ENCODE assay signal across 15 cellular contexts in genomic region chr1:202311880-202312635, GRCh38. TPM values are rescaled to one million over a fixed set of nuclear protein-coding genes. Genes with fewer than 3 reads are reported as not detected.
DNase-seq lines count a peak whose midpoint lies in the region; ATAC-seq and TF ChIP-seq lines count a peak whose summit lies in the region.
"Had no signal": no experiment of that assay in that cellular context is flagged by ENCODE, and none has a peak within 500 bp of the region (broad histone marks: within the 10 kb centered on the region; RNA-seq: fewer than 3 reads in every experiment).

No MANE protein-coding gene starts in this region.

- H3K4me2 ChIP-seq in SK-N-SH: no peak overlapping the region

- POLR2A ChIA-PET in SK-N-SH (lab: Yijun Ruan, JAX): interaction anchor here (0.9 kb wide), 1 partner anchor 30 kb away, joined by 3 read pairs; no protein-coding TSS in a partner anchor

- no peaks in the 10 kb centered on the region for H3K9me3 ChIP-seq in SK-N-SH

- peak; percentile 4 for ATAC-seq in stimulated activated memory B cell treated with anti-CD40 and anti-IgM and Interleukin-4, amounts not matched to agents 10 μg/mL and 1 μg/mL and 100 μg/mL, for 72 hours

- DNase-seq in NCI-H82 (lab: John Stamatoyannopoulos, UW) (peak; percentile 82), NCI-H82 treated with DMSO at 0.1 percent for 48 hours (lab: John Stamatoyannopoulos, UW; ENCODE audit: unreplicated experiment) (no peak), NCI-H226 (peak; percentile 22), coronary artery (ENCODE audit: low spot score) (no peak), hypothalamus (lab: John Stamatoyannopoulos, UW) (no peak), SK-N-SH (no peak), AML-193 (lab: John Stamatoyannopoulos, UW) (no peak)
- DNase-seq: ACHN; activated naive CD4-positive, alpha-beta T cell treated with anti-CD3 and anti-CD28 coated beads, Interleukin-2, amount 10 ng/mL, durations not matched to agents 7 days and 5 days; caudate nucleus; foreskin melanocyte; right cardiac atrium; T-helper 1 cell had no signal

- peaks cover 45% of the 10 kb centered on the region for H3K27me3 Mint-ChIP-seq in stimulated activated memory B cell treated with anti-CD40 and anti-IgM and Interleukin-4, amounts not matched to agents 10 μg/mL and 1 μg/mL and 100 μg/mL, for 72 hours

- no peaks in the 10 kb centered on the region for H3K27me3 ChIP-seq in SK-N-SH (ENCODE audit: insufficient read depth)

- TF ChIP-seq EP300 in SK-N-SH (IDR thresholded peaks at IDR 0.05; ENCODE audit: borderline replicate concordance in 1 of 2, low read depth in 1 of 2, low read length in 1 of 2): no peak

- no peak for TF ChIP-seq CTCF in coronary artery (IDR thresholded peaks at IDR 0.05)
- no peak for TF ChIP-seq CTCF in SK-N-SH (IDR thresholded peaks at IDR 0.05)

- H4K20me1 ChIP-seq in SK-N-SH (ENCODE audit: insufficient read depth): no peaks in the 10 kb centered on the region

- no peak overlapping the region for H2AFZ ChIP-seq in SK-N-SH (ENCODE audit: low read depth)

- no peaks in the 10 kb centered on the region for H3K9me2 ChIP-seq in SK-N-SH

- no peaks in the 10 kb centered on the region for H3F3A ChIP-seq in SK-N-SH (replicated peaks; ENCODE audit: insufficient read depth)

- peaks cover 9 to 30% of the 10 kb centered on the region in 2 experiments; a peak in 2 of 4 replicates for H3K4me1 ChIP-seq in SK-N-SH (ENCODE audit: control insufficient read depth in 1 of 2, insufficient read depth in 2 of 2, low read depth in 1 of 2, low read length in 1 of 2)

- no peaks in the 10 kb centered on the region for H3K79me2 ChIP-seq in SK-N-SH (ENCODE audit: insufficient read depth)

- H3K4me1 Mint-ChIP-seq in stimulated activated memory B cell treated with anti-CD40 and anti-IgM and Interleukin-4, amounts not matched to agents 10 μg/mL and 1 μg/mL and 100 μg/mL, for 72 hours: peaks cover 8% of the 10 kb centered on the region
- H3K4me1 Mint-ChIP-seq: activated naive CD4-positive, alpha-beta T cell treated with anti-CD3 and anti-CD28 coated beads, Interleukin-2, amount 10 ng/mL, durations not matched to agents 7 days and 5 days had no signal

- H3K27ac ChIP-seq in coronary artery: peak overlapping the region in 1 of 2 donors; percentile 80
- no peak overlapping the region for H3K27ac ChIP-seq in SK-N-SH (ENCODE audit: low read depth in 2 of 2, low read length in 1 of 2)

- H3K27ac Mint-ChIP-seq in stimulated activated memory B cell treated with anti-CD40 and anti-IgM and Interleukin-4, amounts not matched to agents 10 μg/mL and 1 μg/mL and 100 μg/mL, for 72 hours: no peak overlapping the region
- H3K27ac Mint-ChIP-seq: activated naive CD4-positive, alpha-beta T cell treated with anti-CD3 and anti-CD28 coated beads, Interleukin-2, amount 10 ng/mL, durations not matched to agents 7 days and 5 days; mesothelial cell of epicardium had no signal

- no peaks in the 10 kb centered on the region for H3K36me3 Mint-ChIP-seq in stimulated activated memory B cell treated with anti-CD40 and anti-IgM and Interleukin-4, amounts not matched to agents 10 μg/mL and 1 μg/mL and 100 μg/mL, for 72 hours
- H3K36me3 Mint-ChIP-seq: activated naive CD4-positive, alpha-beta T cell treated with anti-CD3 and anti-CD28 coated beads, Interleukin-2, amount 10 ng/mL, durations not matched to agents 7 days and 5 days; mesothelial cell of epicardium had no signal

- no peaks in the 10 kb centered on the region for H3K36me3 ChIP-seq in SK-N-SH (replicated peaks in 1 of 2; ENCODE audit: control insufficient read depth in 1 of 2, insufficient read depth in 2 of 2, low read length in 1 of 2)

- no peak for TF ChIP-seq RAD21 in SK-N-SH (IDR thresholded peaks at IDR 0.05; ENCODE audit: low read length)

- no peaks in the 10 kb centered on the region for H3K9me3 Mint-ChIP-seq in stimulated activated memory B cell treated with anti-CD40 and anti-IgM and Interleukin-4, amounts not matched to agents 10 μg/mL and 1 μg/mL and 100 μg/mL, for 72 hours
- H3K9me3 Mint-ChIP-seq: activated naive CD4-positive, alpha-beta T cell treated with anti-CD3 and anti-CD28 coated beads, Interleukin-2, amount 10 ng/mL, durations not matched to agents 7 days and 5 days; mesothelial cell of epicardium had no signal

- H3K4me3 ChIP-seq in coronary artery: peak overlapping the region; percentile 6
- H3K4me3 ChIP-seq in SK-N-SH (ENCODE audit: low read depth in 2 of 2, low read length in 1 of 2): no peak overlapping the region

- no peak overlapping the region for H3K9ac ChIP-seq in SK-N-SH

- WGBS in SK-N-SH (ENCODE audit: low lambda C conversion rate): 41% methylated on average over 9 of the region's 14 CpGs

- H3K4me3 Mint-ChIP-seq in stimulated activated memory B cell treated with anti-CD40 and anti-IgM and Interleukin-4, amounts not matched to agents 10 μg/mL and 1 μg/mL and 100 μg/mL, for 72 hours: no peak overlapping the region
- H3K4me3 Mint-ChIP-seq: activated naive CD4-positive, alpha-beta T cell treated with anti-CD3 and anti-CD28 coated beads, Interleukin-2, amount 10 ng/mL, durations not matched to agents 7 days and 5 days; mesothelial cell of epicardium had no signal

- CTCF ChIA-PET in SK-N-SH (lab: Yijun Ruan, JAX): interaction anchor here (0.6 to 9.2 kb wide), 5 partner anchors 32 to 125 kb away, joined by 3 to 187 read pairs (median 5); partner anchors contain the start of gene LGR6

TF ChIP-seq in SK-N-SH, 30 proteins besides CTCF, POLR2A, EP300 and RAD21 (continues in another document):
- no peak for TF ChIP-seq MXI1 (IDR thresholded peaks at IDR 0.05; ENCODE audit: low read depth, low read length)
- TF ChIP-seq ELF1 (IDR thresholded peaks at IDR 0.05): no peak
- no peak for TF ChIP-seq TEAD4 (IDR thresholded peaks at IDR 0.05; ENCODE audit: borderline replicate concordance, insufficient read depth)
- TF ChIP-seq EZH2phosphoT487 (IDR thresholded peaks at IDR 0.05; ENCODE audit: borderline replicate concordance, low read depth): no peak
- TF ChIP-seq MEF2A (IDR thresholded peaks at IDR 0.05; ENCODE audit: borderline replicate concordance, low read depth): no peak
- no peak for TF ChIP-seq NFIC (IDR thresholded peaks at IDR 0.05; ENCODE audit: borderline replicate concordance)
- TF ChIP-seq ZBTB33 (IDR thresholded peaks at IDR 0.05; ENCODE audit: borderline replicate concordance, low read depth): no peak
- TF ChIP-seq FOXM1 (IDR thresholded peaks at IDR 0.05; ENCODE audit: low read depth): no peak
- no peak for TF ChIP-seq TCF12 (IDR thresholded peaks at IDR 0.05)
- no peak for TF ChIP-seq REST (IDR thresholded peaks at IDR 0.05; ENCODE audit: low read depth, low read length)
- TF ChIP-seq, protein P1, sequence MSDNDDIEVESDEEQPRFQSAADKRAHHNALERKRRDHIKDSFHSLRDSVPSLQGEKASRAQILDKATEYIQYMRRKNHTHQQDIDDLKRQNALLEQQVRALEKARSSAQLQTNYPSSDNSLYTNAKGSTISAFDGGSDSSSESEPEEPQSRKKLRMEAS (IDR thresholded peaks at IDR 0.05; ENCODE audit: low read depth): no peak
- no peak for TF ChIP-seq POLR2AphosphoS5 (IDR thresholded peaks at IDR 0.05; ENCODE audit: low read depth, low read length)
- no peak for TF ChIP-seq CHD2 (IDR thresholded peaks at IDR 0.05; ENCODE audit: low read length, partially characterized antibody)
- no peak for TF ChIP-seq RCOR1 (IDR thresholded peaks at IDR 0.05; ENCODE audit: low read length)
- no peak for TF ChIP-seq GATA2 (CRISPR knock-in tag; IDR thresholded peaks at IDR 0.05)

RNA-seq across cellular contexts. Expression of gene UBE2T, which starts 29.7 kb away (rescaled TPM):
- 72.2 and 88.7 TPM in 2 replicates for polyA plus RNA-seq in SK-N-SH (2012; rRNA removed)
- polyA plus RNA-seq in SK-N-SH (2012; cell fraction: cytosol; rRNA removed): 80.7 and 86.7 TPM in 2 replicates
- polyA plus RNA-seq in SK-N-SH (2012; cell fraction: nucleus; rRNA removed): 23.7 and 35.6 TPM in 2 replicates

RNA-seq across cellular contexts. Expression of gene PPP1R12B, which starts 36.4 kb away (rescaled TPM):
- 2.8 and 5.3 TPM in 2 replicates for polyA plus RNA-seq in SK-N-SH (2012; rRNA removed)
- polyA plus RNA-seq in SK-N-SH (2012; cell fraction: cytosol; rRNA removed): 2.5 and 3.5 TPM in 2 replicates
- polyA plus RNA-seq in SK-N-SH (2012; cell fraction: nucleus; rRNA removed): 12.3 and 12.6 TPM in 2 replicates

Comparison
In these comparisons a context has a peak if more than half of its experiments do, and no peak if none do; other contexts are left out.
1. DNase-seq: peak in NCI-H82 (single experiment) and NCI-H226 (single experiment); none in NCI-H82 treated with DMSO at 0.1 percent for 48 hours (single experiment), coronary artery (single experiment), hypothalamus (0 of 51), SK-N-SH (single experiment) and AML-193 (0 of 2).